In the genomic region with DNA sequence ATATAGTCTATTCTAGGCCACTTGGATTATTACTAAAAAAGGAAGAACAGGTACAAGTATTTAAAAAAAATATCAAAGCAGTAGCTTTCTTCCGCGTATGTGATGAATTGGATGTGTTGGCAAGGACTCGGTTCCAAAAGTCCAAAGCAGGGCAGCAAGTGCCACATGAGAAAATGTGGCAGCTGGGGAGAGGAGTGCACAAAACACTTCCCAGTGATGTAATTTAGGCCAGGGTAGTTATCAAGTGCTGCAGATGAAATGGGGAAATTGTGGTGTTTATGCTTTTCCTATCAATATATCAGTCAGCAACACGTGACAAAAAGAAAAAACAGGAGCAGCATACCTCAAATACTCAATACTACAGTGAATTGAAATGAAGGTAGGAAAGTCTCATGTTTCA, we compare ENCODE assay signal across 17 cellular contexts. TPM values are rescaled to one million over a fixed set of nuclear protein-coding genes. Genes with fewer than 3 reads are reported as not detected.
DNase-seq lines count a peak whose midpoint lies in the region; ATAC-seq, FAIRE-seq and TF ChIP-seq lines count a peak whose summit lies in the region.
"Had no signal": no experiment of that assay in that cellular context is flagged by ENCODE, and none has a peak within 500 bp of the region (broad histone marks: within the 10 kb centered on the region; RNA-seq: fewer than 3 reads in every experiment).

No MANE protein-coding gene starts in this region.

- no peak overlapping the region for H3K4me3 ChIP-seq in coronary artery
- no peak overlapping the region for H3K4me3 ChIP-seq in pancreas

- intact Hi-C loops in pancreas (cut with DNase I): no loop called here

- FAIRE-seq in pancreas (lab: Jason Lieb, UNC): no peak
- FAIRE-seq: GM19239 had no signal

- no peak for TF ChIP-seq CTCF in coronary artery (IDR thresholded peaks at IDR 0.05)
- no peak for TF ChIP-seq CTCF in pancreas (IDR thresholded peaks at IDR 0.05)

- no peaks in the 10 kb centered on the region for H3K27me3 ChIP-seq in pancreas

- peaks cover 11 to 33% (median 14%) of the 10 kb centered on the region in 3 donors for H3K4me1 ChIP-seq in pancreas

- H3K36me3 ChIP-seq in pancreas: no peaks in the 10 kb centered on the region

- H3K27ac ChIP-seq in angular gyrus (ENCODE audit: low read depth, low read length) (peak overlapping the region; percentile 4), coronary artery (peak overlapping the region; percentile 72 to 73), pancreas (peak overlapping the region in 3 of 4 donors; percentile 7 to 57 (median 53)), temporal lobe (ENCODE audit: low read depth, low read length) (peak overlapping the region; percentile 0)

- 23 to 29% methylated on average over 4 of the region's 4 CpGs for WGBS in pancreas, 2 donors

- ATAC-seq in pancreas (peak; percentile 81 to 87 (median 82)), HG03025 (IDR thresholded peaks at IDR 0.05; ENCODE audit: low FRiP score, unreplicated experiment) (no peak), GM21786 (IDR thresholded peaks at IDR 0.05; ENCODE audit: unreplicated experiment) (no peak), HG02678 (IDR thresholded peaks at IDR 0.05; ENCODE audit: unreplicated experiment) (no peak)
- ATAC-seq: Panc1 had no signal

- H3K9me3 ChIP-seq in pancreas: no peaks in the 10 kb centered on the region

- DNase-seq in coronary artery (ENCODE audit: low spot score) (no peak), pancreas (peak in 4 of 6 donors; percentile 31 to 59 (median 34)), GOT3 (lab: John Stamatoyannopoulos, UW) (no peak)
- DNase-seq: DMS53, H9, KBM-7, NCI-H1436 treated with DMSO at 0.1 percent for 48 hours, NCI-H2081, NCI-H510A treated with DMSO at 0.1 percent for 48 hours, NCI-H82 had no signal

RNA-seq across cellular contexts. Expression of a gene that starts 7.0 kb away (rescaled TPM):
- total RNA-seq in pancreas: 10 to 100 TPM in 1 of 6 donors, 1 to 10 TPM in 5; 5.2 to 11.3 (median 7.6) TPM
- 1 to 10 TPM; 4.0 to 8.1 TPM for polyA plus RNA-seq in pancreas
- 27.5 TPM for total RNA-seq in temporal lobe

Comparison
In these comparisons a context has a peak if more than half of its experiments do, and no peak if none do; other contexts are left out.
1. H3K27ac ChIP-seq: peak in every context shown above with its lines; median percentile 72 in coronary artery; 53 in pancreas; 4 in angular gyrus; 0 in temporal lobe.
2. DNase-seq: peak in pancreas (4 of 6); none in coronary artery (single experiment) and GOT3 (single experiment).
3. ATAC-seq: peak in pancreas (4 of 4); none in HG03025 (single experiment), GM21786 (single experiment) and HG02678 (single experiment).